11 cellular contexts compared by ENCODE assay signal in the genomic region with DNA sequence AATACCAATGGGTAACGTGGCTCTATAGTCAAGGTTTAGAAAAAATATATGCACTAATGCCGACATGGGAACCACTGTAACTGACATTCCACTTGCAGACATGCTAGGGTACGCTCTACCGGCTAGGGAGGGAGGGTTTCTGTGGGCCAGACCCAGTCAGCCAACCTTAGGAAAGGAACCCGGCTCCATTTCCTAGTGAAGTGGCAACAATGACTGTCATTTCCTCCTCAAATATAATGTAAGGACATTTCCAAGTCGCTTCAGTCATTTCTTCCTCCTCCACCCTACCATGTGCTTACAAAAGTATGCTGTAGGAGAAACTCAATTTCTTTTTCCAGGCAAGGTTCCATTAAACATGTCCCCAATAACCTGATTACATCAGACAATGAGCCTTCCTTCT.
DNase-seq lines count a peak whose midpoint lies in the region; ATAC-seq and TF ChIP-seq lines count a peak whose summit lies in the region.
"Had no signal": no experiment of that assay in that cellular context is flagged by ENCODE, and none has a peak within 500 bp of the region (broad histone marks: within the 10 kb centered on the region; RNA-seq: fewer than 3 reads in every experiment).

No MANE protein-coding gene starts in this region.

- DNase-seq in GM12864 (ENCODE audit: low read depth) (no peak), PC-3 (no peak), colonic mucosa (no peak), neural progenitor cell (ENCODE audit: low spot score) (no peak)
- DNase-seq: EL had no signal

- H3K4me2 ChIP-seq in PC-3 (ENCODE audit: low read length) (peak overlapping the region; percentile 84), neural progenitor cell (peak overlapping the region; percentile 73)

- H3K36me3 ChIP-seq in PC-3 (ENCODE audit: low read depth, low read length) (no peaks in the 10 kb centered on the region), colonic mucosa (no peaks in the 10 kb centered on the region), neural progenitor cell (no peaks in the 10 kb centered on the region)

- H3K4me1 ChIP-seq in PC-3 (ENCODE audit: insufficient read depth, low read length) = peaks cover 17% of the 10 kb centered on the region
- H3K4me1 ChIP-seq in colonic mucosa = no peaks in the 10 kb centered on the region
- H3K4me1 ChIP-seq in neural progenitor cell = peaks cover 71% of the 10 kb centered on the region

- no peak for ATAC-seq in PC-3
- ATAC-seq in SK-N-SH treated with all-trans-retinoic acid at 6 μM for 48 hours = no peak
- ATAC-seq in HG03460 (IDR thresholded peaks at IDR 0.05; ENCODE audit: unreplicated experiment) = no peak
- ATAC-seq in HG02870 (IDR thresholded peaks at IDR 0.05; ENCODE audit: unreplicated experiment) = no peak
- no peak for ATAC-seq in GM19455 (IDR thresholded peaks at IDR 0.05; ENCODE audit: unreplicated experiment)

- no peak overlapping the region for H3K4me3 Mint-ChIP-seq in neural progenitor cell

- CTCF ChIA-PET in PC-3 (lab: Charles Lee) = no interaction called here

- H3K9me3 ChIP-seq in PC-3 (ENCODE audit: low read length) = no peaks in the 10 kb centered on the region
- H3K9me3 ChIP-seq in colonic mucosa = no peaks in the 10 kb centered on the region
- H3K9me3 ChIP-seq in neural progenitor cell (ENCODE audit: low read depth) = no peaks in the 10 kb centered on the region

- no peak overlapping the region for H3K27ac Mint-ChIP-seq in neural progenitor cell

- TF ChIP-seq CTCF in GM12864 (IDR thresholded peaks at IDR 0.05; ENCODE audit: low read depth, low read length, missing control alignments) (no peak), PC-3 (conservative IDR thresholded peaks at IDR 0.05; ENCODE audit: low read depth, low read length) (no peak), colonic mucosa (IDR thresholded peaks at IDR 0.05) (no peak), neural progenitor cell (IDR thresholded peaks at IDR 0.05) (no peak)

- H3K36me3 Mint-ChIP-seq in neural progenitor cell = peaks cover 1% of the 10 kb centered on the region

- H3K9me3 Mint-ChIP-seq in neural progenitor cell = no peaks in the 10 kb centered on the region

- BruUV-seq in PC-3 (replicated peaks; lab: Mats Ljungman, UMichigan) = no TSS peak

- H3K79me2 ChIP-seq in PC-3 (ENCODE audit: low read length) = peaks cover 16% of the 10 kb centered on the region
- H3K79me2 ChIP-seq in neural progenitor cell (ENCODE audit: low read depth) = no peaks in the 10 kb centered on the region

- H2AFZ ChIP-seq in PC-3 (ENCODE audit: low read length) (peak overlapping the region; percentile 74), neural progenitor cell (replicated peaks) (peak overlapping the region; percentile 83)

- POLR2A ChIA-PET in PC-3 (lab: Charles Lee; ENCODE audit: unreplicated experiment) = interaction anchor here (0.7 kb wide), 1 partner anchor 14 kb away, joined by 4 read pairs; no protein-coding TSS in a partner anchor

- H3K9me2 ChIP-seq in PC-3 (replicated peaks; ENCODE audit: low read length) = no peaks in the 10 kb centered on the region

- H3F3A ChIP-seq in PC-3 (ENCODE audit: low read length, unreplicated experiment) = no peaks in the 10 kb centered on the region
- H3F3A ChIP-seq in neural progenitor cell (ENCODE audit: low read depth) = peaks cover 59% of the 10 kb centered on the region

- H3K27me3 ChIP-seq in PC-3 (ENCODE audit: low read length) = no peaks in the 10 kb centered on the region
- no peaks in the 10 kb centered on the region for H3K27me3 ChIP-seq in colonic mucosa
- peaks cover 31% of the 10 kb centered on the region for H3K27me3 ChIP-seq in neural progenitor cell

- peaks cover 43% of the 10 kb centered on the region for H3K4me1 Mint-ChIP-seq in neural progenitor cell

- H3K27ac ChIP-seq in PC-3 (ENCODE audit: low read length) (peak overlapping the region; percentile 10), colonic mucosa (peak overlapping the region; percentile 35), neural progenitor cell (no peak overlapping the region)
- H3K27ac ChIP-seq: HL-60, VCaP had no signal

- H3K9ac ChIP-seq in PC-3 (ENCODE audit: low read length) (peak overlapping the region; percentile 82), colonic mucosa (ENCODE audit: low read depth in 2 of 2, low read length in 2 of 2) (peak overlapping the region in 1 of 2 donors; percentile 41), neural progenitor cell (no peak overlapping the region)

- intact Hi-C loops in PC-3 (cut with micrococcal nuclease) = no loop called here
- intact Hi-C loops in colonic mucosa (cut with DNase I) = no loop called here

- no peaks in the 10 kb centered on the region for H4K20me1 ChIP-seq in PC-3 (ENCODE audit: low read length)
- H4K20me1 ChIP-seq in neural progenitor cell (ENCODE audit: low read depth) = no peaks in the 10 kb centered on the region

- H3K4me3 ChIP-seq in GM12864 (ENCODE audit: low read depth, low read length) = peak overlapping the region; percentile 57
- peak overlapping the region; percentile 66 for H3K4me3 ChIP-seq in PC-3 (ENCODE audit: low read length)
- H3K4me3 ChIP-seq in colonic mucosa = no peak overlapping the region
- peak overlapping the region; percentile 37 for H3K4me3 ChIP-seq in neural progenitor cell

- H3K27me3 Mint-ChIP-seq in neural progenitor cell (ENCODE audit: insufficient read depth, low read depth) = peaks cover 18% of the 10 kb centered on the region

TF ChIP-seq in SK-N-SH treated with all-trans-retinoic acid at 6 μM for 48 hours, 23 proteins besides CTCF, POLR2A, EP300 and RAD21:
- no peak for TF ChIP-seq ZFP3 (CRISPR knock-in tag; IDR thresholded peaks at IDR 0.05)
- no peak for TF ChIP-seq TOX (CRISPR knock-in tag; IDR thresholded peaks at IDR 0.05; ENCODE audit: borderline replicate concordance)
- no peak for TF ChIP-seq RARB (CRISPR knock-in tag; IDR thresholded peaks at IDR 0.05)
- TF ChIP-seq, protein P1, sequence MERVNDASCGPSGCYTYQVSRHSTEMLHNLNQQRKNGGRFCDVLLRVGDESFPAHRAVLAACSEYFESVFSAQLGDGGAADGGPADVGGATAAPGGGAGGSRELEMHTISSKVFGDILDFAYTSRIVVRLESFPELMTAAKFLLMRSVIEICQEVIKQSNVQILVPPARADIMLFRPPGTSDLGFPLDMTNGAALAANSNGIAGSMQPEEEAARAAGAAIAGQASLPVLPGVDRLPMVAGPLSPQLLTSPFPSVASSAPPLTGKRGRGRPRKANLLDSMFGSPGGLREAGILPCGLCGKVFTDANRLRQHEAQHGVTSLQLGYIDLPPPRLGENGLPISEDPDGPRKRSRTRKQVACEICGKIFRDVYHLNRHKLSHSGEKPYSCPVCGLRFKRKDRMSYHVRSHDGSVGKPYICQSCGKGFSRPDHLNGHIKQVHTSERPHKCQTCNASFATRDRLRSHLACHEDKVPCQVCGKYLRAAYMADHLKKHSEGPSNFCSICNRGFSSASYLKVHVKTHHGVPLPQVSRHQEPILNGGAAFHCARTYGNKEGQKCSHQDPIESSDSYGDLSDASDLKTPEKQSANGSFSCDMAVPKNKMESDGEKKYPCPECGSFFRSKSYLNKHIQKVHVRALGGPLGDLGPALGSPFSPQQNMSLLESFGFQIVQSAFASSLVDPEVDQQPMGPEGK (CRISPR knock-in tag; IDR thresholded peaks at IDR 0.05; ENCODE audit: borderline replicate concordance) = no peak
- TF ChIP-seq GLIS3 (CRISPR knock-in tag; IDR thresholded peaks at IDR 0.05) = no peak
- TF ChIP-seq ZFP30 (CRISPR knock-in tag; IDR thresholded peaks at IDR 0.05) = no peak
- no peak for TF ChIP-seq SNAI2 (CRISPR knock-in tag; IDR thresholded peaks at IDR 0.05)
- no peak for TF ChIP-seq ESRRG (CRISPR knock-in tag; IDR thresholded peaks at IDR 0.05)
- TF ChIP-seq POU6F1 (CRISPR knock-in tag; IDR thresholded peaks at IDR 0.05; ENCODE audit: borderline replicate concordance, low read depth) = no peak
- no peak for TF ChIP-seq TSHZ2 (CRISPR knock-in tag; IDR thresholded peaks at IDR 0.05)
TF ChIP-seq in SK-N-SH treated with all-trans-retinoic acid at 6 μM for 48 hours: peak in this region for 0.
